Comparison of ENCODE assay signal across 8 cellular contexts in genomic region chr20:2507875-2508630, GRCh38. TPM values are rescaled to one million over a fixed set of nuclear protein-coding genes. Genes with fewer than 3 reads are reported as not detected.
DNase-seq lines count a peak whose midpoint lies in the region; ATAC-seq and TF ChIP-seq lines count a peak whose summit lies in the region.

No MANE protein-coding gene starts in this region.

- intact Hi-C loops in activated CD8-positive, alpha-beta T cell treated with anti-CD3 and anti-CD28 coated beads for 36 hours (cut with micrococcal nuclease) = no loop called here
- intact Hi-C loops in left cardiac atrium (cut with DNase I) = no loop called here
- intact Hi-C loops in sigmoid colon (cut with DNase I) = loop anchor here (2.0 to 5.0 kb wide), 2 partner anchors 37 to 144 kb away; partner anchors contain the start of genes NOP56 and SNRPB

- H3K27ac ChIP-seq in sigmoid colon = peak overlapping the region; percentile 81 to 88 (median 86)

- no peaks in the 10 kb centered on the region for H3K27me3 ChIP-seq in sigmoid colon

- no peaks in the 10 kb centered on the region for H3K9me3 ChIP-seq in sigmoid colon

- peaks cover 0 to 21% (median 14%) of the 10 kb centered on the region in 4 donors for H3K4me1 ChIP-seq in sigmoid colon

- no peak for TF ChIP-seq CTCF in GM12875 (IDR thresholded peaks at IDR 0.05; ENCODE audit: borderline replicate concordance, insufficient read depth, low read depth, low read length)
- no peak for TF ChIP-seq CTCF in activated CD8-positive, alpha-beta T cell treated with anti-CD3 and anti-CD28 coated beads for 36 hours (IDR thresholded peaks at IDR 0.05)
- TF ChIP-seq CTCF in sigmoid colon (IDR thresholded peaks at IDR 0.05) = no peak

- peaks cover 6% of the 10 kb centered on the region for H3K27me3 Mint-ChIP-seq in activated CD8-positive, alpha-beta T cell treated with anti-CD3 and anti-CD28 coated beads for 36 hours

- peaks cover 21% of the 10 kb centered on the region for H3K4me1 Mint-ChIP-seq in activated CD8-positive, alpha-beta T cell treated with anti-CD3 and anti-CD28 coated beads for 36 hours (ENCODE audit: low read depth)

- peak; percentile 20 for DNase-seq in activated CD8-positive, alpha-beta T cell treated with anti-CD3 and anti-CD28 coated beads for 36 hours
- DNase-seq in left cardiac atrium (peak; percentile 30), sigmoid colon (peak; percentile 70), hippocampal formation (lab: John Stamatoyannopoulos, UW) (no peak), SHP77 (lab: John Stamatoyannopoulos, UW) (no peak)
- DNase-seq in central memory CD4-positive, alpha-beta T cell = no peak

- H3K36me3 Mint-ChIP-seq in activated CD8-positive, alpha-beta T cell treated with anti-CD3 and anti-CD28 coated beads for 36 hours (ENCODE audit: low read depth) = peaks cover 14% of the 10 kb centered on the region

- 8 to 17% methylated on average over 22 of the region's 22 CpGs for WGBS in sigmoid colon, 2 donors

- H3K4me3 Mint-ChIP-seq in activated CD8-positive, alpha-beta T cell treated with anti-CD3 and anti-CD28 coated beads for 36 hours = peak overlapping the region; percentile 96

- no peaks in the 10 kb centered on the region for H3K9me3 Mint-ChIP-seq in activated CD8-positive, alpha-beta T cell treated with anti-CD3 and anti-CD28 coated beads for 36 hours

- H3K4me3 ChIP-seq in GM12875 (ENCODE audit: low read depth, low read length) = peak overlapping the region; percentile 72
- peak overlapping the region; percentile 73 to 96 (median 86) for H3K4me3 ChIP-seq in sigmoid colon

- ATAC-seq in HG03135 (IDR thresholded peaks at IDR 0.05; ENCODE audit: unreplicated experiment) (peak; percentile 18), left cardiac atrium (peak; percentile 47 to 48)
- no peak for ATAC-seq in activated CD8-positive, alpha-beta T cell treated with anti-CD3 and anti-CD28 coated beads for 36 hours

- no peaks in the 10 kb centered on the region for H3K36me3 ChIP-seq in sigmoid colon

- TF ChIP-seq POLR2A in sigmoid colon (IDR thresholded peaks at IDR 0.05) = no peak

- H3K27ac Mint-ChIP-seq in activated CD8-positive, alpha-beta T cell treated with anti-CD3 and anti-CD28 coated beads for 36 hours = peak overlapping the region; percentile 98

- CTCF ChIA-PET in activated CD8-positive, alpha-beta T cell treated with anti-CD3 and anti-CD28 coated beads for 36 hours (lab: Charles Lee) = interaction anchor here (0.8 to 9.4 kb wide), 5 partner anchors 10 to 139 kb away, joined by 3 to 147 read pairs (median 3); no protein-coding TSS in a partner anchor

- no peak for TF ChIP-seq EP300 in sigmoid colon (IDR thresholded peaks at IDR 0.05)

- POLR2A ChIA-PET in activated CD8-positive, alpha-beta T cell treated with anti-CD3 and anti-CD28 coated beads for 36 hours (lab: Charles Lee) = interaction anchor here (1.3 to 3.7 kb wide), 3 partner anchors 16 to 144 kb away, joined by 5 to 22 read pairs (median 7); partner anchors contain the start of genes NOP56 and SNRPB

RNA-seq across cellular contexts. Expression of gene ZNF343, which starts 0.7 kb away (rescaled TPM):
- total RNA-seq in activated CD8-positive, alpha-beta T cell treated with anti-CD3 and anti-CD28 coated beads for 36 hours = 1 to 10 TPM; 8.5 to 9.5 TPM
- total RNA-seq in left cardiac atrium = 1 to 10 TPM; 6.5 to 7.0 TPM
- 10 to 100 TPM; 10.7 to 16.3 (median 11.8) TPM for total RNA-seq in sigmoid colon
- polyA plus RNA-seq in sigmoid colon = 1 to 10 TPM; 3.0 to 5.6 (median 4.2) TPM

RNA-seq across cellular contexts. Expression of gene TMC2, which starts 28.3 kb away (rescaled TPM):
- not detected for total RNA-seq in activated CD8-positive, alpha-beta T cell treated with anti-CD3 and anti-CD28 coated beads for 36 hours
- total RNA-seq in left cardiac atrium (under 1 TPM in 1 of 2 donors, not detected in 1; 0.06 TPM), sigmoid colon (under 1 TPM in 1 of 4 donors, not detected in 3; 0.28 TPM)
- under 1 TPM in 2 of 3 donors, not detected in 1; 0.19 to 0.60 TPM for polyA plus RNA-seq in sigmoid colon

RNA-seq across cellular contexts. Expression of gene SNRPB, which starts 37.5 kb away (rescaled TPM):
- 100 to 1,000 TPM; 469 to 479 TPM for total RNA-seq in activated CD8-positive, alpha-beta T cell treated with anti-CD3 and anti-CD28 coated beads for 36 hours
- total RNA-seq in left cardiac atrium = 10 to 100 TPM; 49.5 to 79.4 TPM
- 100 to 1,000 TPM in 3 of 4 donors, 10 to 100 TPM in 1; 80.0 to 165 (median 142) TPM for total RNA-seq in sigmoid colon
- polyA plus RNA-seq in sigmoid colon = 100 to 1,000 TPM; 156 to 275 (median 177) TPM

Comparison
In these comparisons a context has a peak if more than half of its experiments do, and no peak if none do; other contexts are left out.
1. DNase-seq: peak in activated CD8-positive, alpha-beta T cell treated with anti-CD3 and anti-CD28 coated beads for 36 hours (single experiment), left cardiac atrium (single experiment) and sigmoid colon (single experiment); none in central memory CD4-positive, alpha-beta T cell (single experiment), hippocampal formation (0 of 2) and SHP77 (0 of 2).